11 cellular contexts compared by ENCODE assay signal in the genomic region with DNA sequence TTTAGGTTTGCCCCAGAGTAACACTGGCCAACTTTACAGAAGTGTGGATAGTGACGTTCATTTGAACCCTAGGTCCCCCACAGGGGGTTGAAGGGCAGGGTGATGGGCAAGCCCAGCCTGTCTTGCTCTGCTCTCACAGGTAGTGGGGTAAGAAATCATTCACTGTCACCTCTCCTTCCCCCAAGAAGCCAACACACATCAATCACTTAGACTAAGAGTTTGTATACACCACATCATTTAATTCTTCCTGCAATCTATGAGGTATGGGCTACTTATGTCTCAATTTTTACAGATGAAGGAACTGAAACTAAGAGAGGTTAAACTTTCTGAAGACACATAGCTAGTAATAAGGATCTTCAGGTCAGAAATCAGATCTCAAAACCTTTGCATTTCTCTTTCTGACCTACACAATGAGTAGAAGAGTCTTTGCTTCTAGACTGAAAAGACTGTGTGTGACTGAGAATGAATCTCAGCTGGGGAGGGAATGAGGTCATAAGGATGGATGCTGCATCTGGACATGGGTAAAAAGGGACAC.
DNase-seq lines count a peak whose midpoint lies in the region; ATAC-seq, FAIRE-seq and TF ChIP-seq lines count a peak whose summit lies in the region.
"Had no signal": no experiment of that assay in that cellular context is flagged by ENCODE, and none has a peak within 500 bp of the region (broad histone marks: within the 10 kb centered on the region; RNA-seq: fewer than 3 reads in every experiment).

No MANE protein-coding gene starts in this region.

- peaks cover 12 to 76% (median 32%) of the 10 kb centered on the region in 6 donors for H3K4me1 ChIP-seq in spleen
- peaks cover 17 to 42% of the 10 kb centered on the region in 2 donors for H3K4me1 ChIP-seq in kidney (ENCODE audit: control insufficient read depth in 1 of 2, insufficient read depth in 1 of 2, low read depth in 1 of 2, low read length in 2 of 2)

- H3K4me1 Mint-ChIP-seq in natural killer cell: no peaks in the 10 kb centered on the region

- no peaks in the 10 kb centered on the region for H3K27me3 ChIP-seq in spleen (replicated peaks in 1 of 7)

- H3K36me3 ChIP-seq in spleen (no peaks in the 10 kb centered on the region), kidney (ENCODE audit: control insufficient read depth in 1 of 2, insufficient read depth in 2 of 2, low read length in 2 of 2) (no peaks in the 10 kb centered on the region)

- H3K4me3 Mint-ChIP-seq in natural killer cell: no peak overlapping the region
- H3K4me3 Mint-ChIP-seq: activated CD4-positive, alpha-beta memory T cell treated with anti-CD3 and anti-CD28 coated beads, Interleukin-2, amount 10 ng/mL, durations not matched to agents 7 days and 5 days had no signal

- no peak overlapping the region for H3K27ac Mint-ChIP-seq in natural killer cell
- H3K27ac Mint-ChIP-seq: activated CD4-positive, alpha-beta memory T cell treated with anti-CD3 and anti-CD28 coated beads, Interleukin-2, amount 10 ng/mL, durations not matched to agents 7 days and 5 days had no signal

- FAIRE-seq in kidney (lab: Jason Lieb, UNC): no peak
- FAIRE-seq: A204.1 had no signal

- TF ChIP-seq CTCF in spleen (IDR thresholded peaks at IDR 0.05 in 8 of 11, conservative IDR thresholded peaks at IDR 0.05 in 3 of 11): no peak
- no peak for TF ChIP-seq CTCF in kidney (IDR thresholded peaks at IDR 0.05; ENCODE audit: borderline replicate concordance, extremely low read depth, insufficient read depth)
- no peak for TF ChIP-seq CTCF in natural killer cell (IDR thresholded peaks at IDR 0.05)

- H3K27ac ChIP-seq in spleen: peak overlapping the region in 7 of 8 donors; percentile 49 to 90 (median 80)
- H3K27ac ChIP-seq in kidney (ENCODE audit: low read depth in 2 of 2, low read length in 2 of 2): peak overlapping the region in 1 of 2 donors; percentile 59

- H3K27me3 Mint-ChIP-seq in natural killer cell (ENCODE audit: low read depth in 2 of 2): no peaks in the 10 kb centered on the region

- intact Hi-C loops in spleen (cut with DNase I; ENCODE audit: low total_unique reads) (no loop called here), kidney (cut with DNase I) (no loop called here), natural killer cell (cut with micrococcal nuclease) (no loop called here)

- 38 to 57% (median 52%) methylated on average over 1 of the region's 1 CpG for WGBS in spleen, 5 donors

- H3K9me3 Mint-ChIP-seq in natural killer cell: no peaks in the 10 kb centered on the region
- H3K9me3 Mint-ChIP-seq: activated CD4-positive, alpha-beta memory T cell treated with anti-CD3 and anti-CD28 coated beads, Interleukin-2, amount 10 ng/mL, durations not matched to agents 7 days and 5 days had no signal

- peak; percentile 6 for DNase-seq in SIG-M5 treated with dmso at 0.1 percent for 504 hours (lab: John Stamatoyannopoulos, UW; ENCODE audit: unreplicated experiment)
- no peak for DNase-seq in SIG-M5 (lab: John Stamatoyannopoulos, UW)
- no peak for DNase-seq in spleen
- no peak for DNase-seq in SW 1271 (lab: John Stamatoyannopoulos, UW)
- no peak for DNase-seq in kidney
- DNase-seq in natural killer cell: no peak
- DNase-seq: activated CD4-positive, alpha-beta memory T cell treated with anti-CD3 and anti-CD28 coated beads, Interleukin-2, amount 10 ng/mL, durations not matched to agents 7 days and 5 days; NCI-H524 treated with DMSO at 0.1 percent for 48 hours had no signal

- TF ChIP-seq POLR2A in spleen (IDR thresholded peaks at IDR 0.05): no peak

- no peak overlapping the region for H3K9ac ChIP-seq in kidney (ENCODE audit: low read length in 2 of 2)

- H3K9me3 ChIP-seq in spleen (no peaks in the 10 kb centered on the region), kidney (ENCODE audit: control insufficient read depth in 1 of 2, low read length in 2 of 2) (no peaks in the 10 kb centered on the region)

- H3K36me3 Mint-ChIP-seq in natural killer cell: no peaks in the 10 kb centered on the region

- peak; percentile 83 for ATAC-seq in HG02588 (IDR thresholded peaks at IDR 0.05; ENCODE audit: unreplicated experiment)
- peak; percentile 92 for ATAC-seq in HG03565 (IDR thresholded peaks at IDR 0.05; ENCODE audit: unreplicated experiment)
- no peak for ATAC-seq in natural killer cell

- H3K4me3 ChIP-seq in spleen (no peak overlapping the region), kidney (ENCODE audit: low read length in 2 of 2) (no peak overlapping the region)

Comparison
In these comparisons a context has a peak if more than half of its experiments do, and no peak if none do; other contexts are left out.
1. ATAC-seq: peak in HG02588 (single experiment) and HG03565 (single experiment); none in natural killer cell (0 of 3).